ENCODE assay signal across 13 cellular contexts in genomic region chr21:33419538-33420123, GRCh38. TPM values are rescaled to one million over a fixed set of nuclear protein-coding genes. Genes with fewer than 3 reads are reported as not detected.
DNase-seq lines count a peak whose midpoint lies in the region; ATAC-seq and TF ChIP-seq lines count a peak whose summit lies in the region.
"Had no signal": no experiment of that assay in that cellular context is flagged by ENCODE, and none has a peak within 500 bp of the region (broad histone marks: within the 10 kb centered on the region; RNA-seq: fewer than 3 reads in every experiment).

No MANE protein-coding gene starts in this region.

- POLR2A ChIA-PET in MCF 10A (lab: Yijun Ruan, JAX): interaction anchor here (1.0 to 2.7 kb wide), 4 partner anchors 9 to 17 kb away, joined by 4 to 24 read pairs (median 4); partner anchors contain the start of gene IFNGR2

- peak overlapping the region; percentile 78 for H3K27ac Mint-ChIP-seq in MCF 10A (ENCODE audit: low read depth, unreplicated experiment)
- H3K27ac Mint-ChIP-seq in activated naive CD4-positive, alpha-beta T cell treated with anti-CD3 and anti-CD28 coated beads, Interleukin-2, amount 50 U/mL, for 72 hours: no peak overlapping the region

- H3K4me1 ChIP-seq in subcutaneous abdominal adipose tissue (ENCODE audit: control insufficient read depth in 5 of 5, insufficient read depth in 5 of 5, low read length in 5 of 5): peaks cover 9 to 45% (median 32%) of the 10 kb centered on the region in 5 donors
- H3K4me1 ChIP-seq: parathyroid adenoma had no signal

- no peaks in the 10 kb centered on the region for H3K27me3 ChIP-seq in subcutaneous abdominal adipose tissue (ENCODE audit: control insufficient read depth in 5 of 5, insufficient read depth in 4 of 5, low read length in 5 of 5)
- H3K27me3 ChIP-seq: cardiac muscle cell had no signal

- peak overlapping the region in 2 of 5 donors; percentile 2 to 35 for H3K4me3 ChIP-seq in subcutaneous abdominal adipose tissue (ENCODE audit: low read depth in 1 of 5, low read length in 5 of 5)
- H3K4me3 ChIP-seq: cardiac muscle cell had no signal

- peak overlapping the region; percentile 99 for H3K27ac ChIP-seq in subcutaneous abdominal adipose tissue (ENCODE audit: low read depth, low read length)
- H3K27ac ChIP-seq: cardiac muscle cell, parathyroid adenoma had no signal

- H3K4me1 Mint-ChIP-seq in MCF 10A (ENCODE audit: insufficient read depth, unreplicated experiment): peaks cover 21% of the 10 kb centered on the region

- H3K9ac ChIP-seq in subcutaneous abdominal adipose tissue (ENCODE audit: low read length in 5 of 5): peak overlapping the region; percentile 11 to 96 (median 65)
- H3K9ac ChIP-seq: parathyroid adenoma had no signal

- no peaks in the 10 kb centered on the region for H3K9me3 Mint-ChIP-seq in MCF 10A (ENCODE audit: unreplicated experiment)
- no peaks in the 10 kb centered on the region for H3K9me3 Mint-ChIP-seq in activated naive CD4-positive, alpha-beta T cell treated with anti-CD3 and anti-CD28 coated beads, Interleukin-2, amount 50 U/mL, for 72 hours

- BruUV-seq in MCF 10A (replicated peaks; lab: Mats Ljungman, UMichigan): no TSS peak

- H3K27me3 Mint-ChIP-seq in MCF 10A (ENCODE audit: insufficient read depth, unreplicated experiment): no peaks in the 10 kb centered on the region

- DNase-seq in HT-29 (ENCODE audit: low spot score) (peak; percentile 45), MCF 10A (ENCODE audit: unreplicated experiment) (peak; percentile 56), left kidney (ENCODE audit: low read depth, low spot score) (peak; percentile 48), NCI-H82 (lab: John Stamatoyannopoulos, UW) (no peak), OCI-M2 (lab: John Stamatoyannopoulos, UW; ENCODE audit: unreplicated experiment) (no peak)
- DNase-seq in activated naive CD4-positive, alpha-beta T cell treated with anti-CD3 and anti-CD28 coated beads, Interleukin-2, amount 50 U/mL, for 72 hours (ENCODE audit: low spot score in 2 of 2): no peak
- DNase-seq in activated CD4-positive, alpha-beta T cell treated with anti-CD3 and anti-CD28 coated beads for 4 hours: no peak
- DNase-seq: activated CD4-positive, alpha-beta T cell treated with anti-CD3 and anti-CD28 coated beads, Interleukin-2, amount 50 U/mL, for 4 hours; DND-41; Kasumi-1 had no signal

- no peak for TF ChIP-seq CTCF in MCF 10A (IDR thresholded peaks at IDR 0.05; ENCODE audit: unreplicated experiment)

- no peaks in the 10 kb centered on the region for H3K9me3 ChIP-seq in subcutaneous abdominal adipose tissue (ENCODE audit: control insufficient read depth in 5 of 5, low read length in 5 of 5)

- peaks cover 91% of the 10 kb centered on the region for H3K36me3 Mint-ChIP-seq in MCF 10A (ENCODE audit: insufficient read depth, unreplicated experiment)
- H3K36me3 Mint-ChIP-seq in activated naive CD4-positive, alpha-beta T cell treated with anti-CD3 and anti-CD28 coated beads, Interleukin-2, amount 50 U/mL, for 72 hours: peaks cover 9 to 20% of the 10 kb centered on the region in 2 donors

- CTCF ChIA-PET in MCF 10A (lab: Yijun Ruan, JAX): no interaction called here

- no peak for ATAC-seq in activated naive CD4-positive, alpha-beta T cell treated with anti-CD3 and anti-CD28 coated beads, Interleukin-2, amount 50 U/mL, for 72 hours

- intact Hi-C loops in MCF 10A (cut with micrococcal nuclease): no loop called here

- peaks cover 12 to 61% (median 49%) of the 10 kb centered on the region in 5 donors for H3K36me3 ChIP-seq in subcutaneous abdominal adipose tissue (ENCODE audit: control insufficient read depth in 5 of 5, insufficient read depth in 5 of 5, low read length in 5 of 5)

- no peak overlapping the region for H3K4me3 Mint-ChIP-seq in MCF 10A (ENCODE audit: unreplicated experiment)

RNA-seq across cellular contexts. Expression of gene IFNGR2, which starts 16.4 kb away (rescaled TPM):
- total RNA-seq in HT-29 (2014; rRNA removed; shearing (Covaris generic)): 28.1 and 30.2 TPM in 2 replicates
- 77.0 and 87.7 TPM in 2 replicates for total RNA-seq in MCF 10A (2022)
- 10 to 100 TPM in 1 of 2 donors, 1 to 10 TPM in 1; 9.9 to 15.0 TPM for total RNA-seq in activated naive CD4-positive, alpha-beta T cell treated with anti-CD3 and anti-CD28 coated beads, Interleukin-2, amount 50 U/mL, for 72 hours

Comparison
In these comparisons a context has a peak if more than half of its experiments do, and no peak if none do; other contexts are left out.
1. DNase-seq: peak in HT-29 (single experiment), MCF 10A (single experiment) and left kidney (single experiment); none in NCI-H82 (single experiment), activated naive CD4-positive, alpha-beta T cell treated with anti-CD3 and anti-CD28 coated beads, Interleukin-2, amount 50 U/mL, for 72 hours (0 of 2), OCI-M2 (single experiment) and activated CD4-positive, alpha-beta T cell treated with anti-CD3 and anti-CD28 coated beads for 4 hours (0 of 2).